Comparison of ENCODE assay signal across 1 cellular context in the genomic region with DNA sequence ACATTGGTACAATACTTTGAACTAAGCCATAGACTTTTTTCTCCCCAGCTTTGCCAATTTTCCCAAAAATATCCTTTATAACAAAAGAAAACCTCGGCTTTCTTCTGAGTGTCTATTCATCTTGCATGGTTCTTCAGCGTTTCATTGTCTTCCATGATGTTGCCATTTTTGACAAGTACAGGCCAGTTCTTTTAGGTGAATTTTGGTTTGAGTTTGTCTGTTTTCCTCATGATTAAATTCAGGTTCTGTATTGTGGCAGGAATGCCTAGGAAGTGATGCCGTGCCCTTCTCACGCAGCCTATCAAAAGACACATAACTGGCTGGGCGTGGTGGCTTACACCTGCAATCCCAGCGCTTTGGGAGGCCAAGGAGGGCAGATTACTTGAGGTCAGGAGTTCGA.
TF ChIP-seq lines count a peak whose summit lies in the region.

No MANE protein-coding gene starts in this region.

TF ChIP-seq in IMR-90, 13 proteins besides CTCF, POLR2A, EP300 and RAD21 (continued from another document):
- TF ChIP-seq, protein P1, sequence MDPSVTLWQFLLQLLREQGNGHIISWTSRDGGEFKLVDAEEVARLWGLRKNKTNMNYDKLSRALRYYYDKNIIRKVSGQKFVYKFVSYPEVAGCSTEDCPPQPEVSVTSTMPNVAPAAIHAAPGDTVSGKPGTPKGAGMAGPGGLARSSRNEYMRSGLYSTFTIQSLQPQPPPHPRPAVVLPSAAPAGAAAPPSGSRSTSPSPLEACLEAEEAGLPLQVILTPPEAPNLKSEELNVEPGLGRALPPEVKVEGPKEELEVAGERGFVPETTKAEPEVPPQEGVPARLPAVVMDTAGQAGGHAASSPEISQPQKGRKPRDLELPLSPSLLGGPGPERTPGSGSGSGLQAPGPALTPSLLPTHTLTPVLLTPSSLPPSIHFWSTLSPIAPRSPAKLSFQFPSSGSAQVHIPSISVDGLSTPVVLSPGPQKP (IDR thresholded peaks at IDR 0.05; ENCODE audit: borderline replicate concordance, low read depth, low read length), result no peak
- TF ChIP-seq FOS (IDR thresholded peaks at IDR 0.05; ENCODE audit: low read depth, low read length) (no peak), RFX5 (IDR thresholded peaks at IDR 0.05; ENCODE audit: low read depth, low read length) (no peak)
